29 cellular contexts compared by ENCODE assay signal in the genomic region with DNA sequence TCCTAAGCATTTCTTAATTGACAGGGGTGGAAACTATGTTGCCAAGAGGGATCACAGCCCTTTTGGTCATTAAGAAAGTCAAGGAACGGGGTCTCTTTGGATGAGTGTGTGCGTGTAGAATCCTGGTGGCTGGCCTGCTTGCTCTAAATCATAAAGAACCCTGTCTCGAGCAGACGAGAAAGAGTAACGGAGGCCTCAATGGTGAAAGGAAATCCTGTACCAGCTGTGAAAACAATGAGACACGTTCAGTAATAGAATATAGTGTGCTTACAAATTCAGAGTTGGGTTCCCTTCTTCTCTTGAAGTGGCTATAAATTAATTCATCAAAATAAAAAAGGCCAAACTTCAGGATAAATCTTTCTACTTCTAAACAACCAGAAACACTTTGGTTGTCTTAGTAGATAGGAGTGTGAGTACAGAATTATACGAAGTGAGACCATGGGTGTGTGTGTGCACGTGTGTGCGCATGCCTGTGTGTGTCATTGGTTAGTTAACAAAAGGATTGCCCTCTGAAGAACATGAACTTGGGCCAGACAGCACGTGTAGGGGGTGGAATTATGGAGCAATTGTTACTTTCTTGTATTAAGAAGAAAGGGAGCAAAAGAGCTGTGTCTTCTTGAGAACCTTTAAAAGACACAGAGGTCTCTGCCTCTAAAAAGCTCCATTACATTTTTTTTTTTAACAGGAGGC. TPM values are rescaled to one million over a fixed set of nuclear protein-coding genes. Genes with fewer than 3 reads are reported as not detected.
DNase-seq lines count a peak whose midpoint lies in the region; TF ChIP-seq lines count a peak whose summit lies in the region.
"Had no signal": no experiment of that assay in that cellular context is flagged by ENCODE, and none has a peak within 500 bp of the region (broad histone marks: within the 10 kb centered on the region; RNA-seq: fewer than 3 reads in every experiment).

No MANE protein-coding gene starts in this region.

- H3K4me3 ChIP-seq in MM.1S (ENCODE audit: low read length) (no peak overlapping the region), esophagus squamous epithelium (no peak overlapping the region)
- H3K4me3 ChIP-seq: ascending aorta, ovary, upper lobe of left lung had no signal

- no peaks in the 10 kb centered on the region for H3F3A ChIP-seq in MM.1S (ENCODE audit: insufficient read depth, low read length)

- no peak overlapping the region for H3K9ac ChIP-seq in MM.1S (ENCODE audit: low read length)

- peaks cover 7 to 10% of the 10 kb centered on the region in 2 donors for H3K4me1 Mint-ChIP-seq in immature natural killer cell
- H3K4me1 Mint-ChIP-seq: activated CD4-positive, alpha-beta T cell treated with anti-CD3 and anti-CD28 coated beads for 36 hours; CD14-positive monocyte; central memory CD8-positive, alpha-beta T cell; stimulated activated effector memory CD8-positive, alpha-beta T cell treated with anti-CD3 and anti-CD28 coated beads, Interleukin-12 subunit alpha, Interleukin-12 subunit beta, amount 100 ng/mL, for 72 hours had no signal

- intact Hi-C loops in esophagus squamous epithelium (cut with DNase I), result no loop called here

- 60 to 62% methylated on average over 10 of the region's 10 CpGs for WGBS in esophagus squamous epithelium, 2 donors

- H3K9me2 ChIP-seq in MM.1S (replicated peaks; ENCODE audit: insufficient read depth, low read length), result no peaks in the 10 kb centered on the region

- no peak for TF ChIP-seq CTCF in MM.1S (IDR thresholded peaks at IDR 0.05; ENCODE audit: low read length)
- TF ChIP-seq CTCF in esophagus squamous epithelium (IDR thresholded peaks at IDR 0.05), result no peak

- no peak overlapping the region for H2AFZ ChIP-seq in MM.1S (ENCODE audit: low read length)

- peaks cover 0 to 4% (median 0%) of the 10 kb centered on the region in 3 donors for H3K36me3 Mint-ChIP-seq in immature natural killer cell
- H3K36me3 Mint-ChIP-seq: CD14-positive monocyte; natural killer cell treated with Interleukin-12 subunit alpha and Interleukin-12 subunit beta and Interleukin-15 and Interleukin-18, amount 100 ng/mL, for 72 hours; stimulated activated effector memory CD8-positive, alpha-beta T cell treated with anti-CD3 and anti-CD28 coated beads, Interleukin-12 subunit alpha, Interleukin-12 subunit beta, amount 100 ng/mL, for 72 hours had no signal

- H3K79me2 ChIP-seq in MM.1S (ENCODE audit: low read length), result no peaks in the 10 kb centered on the region

- H3K4me1 ChIP-seq in MM.1S (ENCODE audit: low read length), result no peaks in the 10 kb centered on the region
- H3K4me1 ChIP-seq in esophagus squamous epithelium, result no peaks in the 10 kb centered on the region
- H3K4me1 ChIP-seq: upper lobe of left lung had no signal

- DNase-seq in NCI-H1092 treated with DMSO at 0.1 percent for 48 hours (lab: John Stamatoyannopoulos, UW) (peak; percentile 74), brain pericyte (ENCODE audit: low read depth, low spot score) (peak; percentile 47), immature natural killer cell (no peak), smooth muscle cell of the brain vasculature (ENCODE audit: low read depth, low spot score) (peak; percentile 50), MM.1S (no peak), HuH-7 (ENCODE audit: low spot score) (no peak), esophagus squamous epithelium (lab: John Stamatoyannopoulos, UW) (no peak)
- DNase-seq: activated CD4-positive, alpha-beta T cell treated with anti-CD3 and anti-CD28 coated beads for 36 hours; activated CD8-positive, alpha-beta memory T cell treated with anti-CD3 and anti-CD28 coated beads for 24 hours; activated effector memory CD4-positive, alpha-beta T cell treated with anti-CD3 and anti-CD28 coated beads, Interleukin-2, amount 50 U/mL, for 16 hours; activated naive CD8-positive, alpha-beta T cell treated with anti-CD3 and anti-CD28 coated beads, Interleukin-2, amount 10 ng/mL, durations not matched to agents 7 days and 5 days; activated T-cell treated with anti-CD3 and anti-CD28 coated beads, Interleukin-2, amount 50 U/mL, for 1 hour; Calu3; dorsolateral prefrontal cortex; EL; glutamatergic neuron; GOT3; kidney; NCI-H1048; NCI-H187; ovary; right cardiac atrium; stimulated activated CD4-positive, alpha-beta T cell treated with anti-CD3 and anti-CD28 coated beads, Interleukin-4, amount 100 ng/mL, for 24 hours; upper lobe of left lung had no signal

- no peaks in the 10 kb centered on the region for H4K20me1 ChIP-seq in MM.1S (ENCODE audit: insufficient read depth, low read length)

- peak overlapping the region in 3 of 5 donors; percentile 24 to 42 (median 26) for H3K4me3 Mint-ChIP-seq in immature natural killer cell
- H3K4me3 Mint-ChIP-seq: activated CD4-positive, alpha-beta T cell treated with anti-CD3 and anti-CD28 coated beads for 36 hours; activated naive CD8-positive, alpha-beta T cell treated with anti-CD3 and anti-CD28 coated beads, Interleukin-2, amount 10 ng/mL, durations not matched to agents 7 days and 5 days; CD14-positive monocyte; central memory CD8-positive, alpha-beta T cell; natural killer cell treated with Interleukin-12 subunit alpha and Interleukin-12 subunit beta and Interleukin-15 and Interleukin-18, amount 100 ng/mL, for 72 hours; stimulated activated effector memory CD8-positive, alpha-beta T cell treated with anti-CD3 and anti-CD28 coated beads, Interleukin-12 subunit alpha, Interleukin-12 subunit beta, amount 100 ng/mL, for 72 hours had no signal

- H3K27ac ChIP-seq in MM.1S (ENCODE audit: low read length) (no peak overlapping the region), esophagus squamous epithelium (no peak overlapping the region)
- H3K27ac ChIP-seq: ascending aorta, ovary, upper lobe of left lung had no signal

- H3K9me3 Mint-ChIP-seq in immature natural killer cell, result no peaks in the 10 kb centered on the region
- H3K9me3 Mint-ChIP-seq: activated naive CD8-positive, alpha-beta T cell treated with anti-CD3 and anti-CD28 coated beads, Interleukin-2, amount 10 ng/mL, durations not matched to agents 7 days and 5 days; central memory CD8-positive, alpha-beta T cell; natural killer cell treated with Interleukin-12 subunit alpha and Interleukin-12 subunit beta and Interleukin-15 and Interleukin-18, amount 100 ng/mL, for 72 hours; stimulated activated effector memory CD8-positive, alpha-beta T cell treated with anti-CD3 and anti-CD28 coated beads, Interleukin-12 subunit alpha, Interleukin-12 subunit beta, amount 100 ng/mL, for 72 hours had no signal

- TF ChIP-seq POLR2A in esophagus squamous epithelium (IDR thresholded peaks at IDR 0.05), result no peak

- peaks cover 0 to 3% (median 0%) of the 10 kb centered on the region in 3 donors for H3K27me3 Mint-ChIP-seq in immature natural killer cell (ENCODE audit: low read depth in 3 of 3)
- H3K27me3 Mint-ChIP-seq: activated CD4-positive, alpha-beta T cell treated with anti-CD3 and anti-CD28 coated beads for 36 hours; activated naive CD8-positive, alpha-beta T cell treated with anti-CD3 and anti-CD28 coated beads, Interleukin-2, amount 10 ng/mL, durations not matched to agents 7 days and 5 days; central memory CD8-positive, alpha-beta T cell; natural killer cell treated with Interleukin-12 subunit alpha and Interleukin-12 subunit beta and Interleukin-15 and Interleukin-18, amount 100 ng/mL, for 72 hours had no signal

- H3K27ac Mint-ChIP-seq in immature natural killer cell, result peak overlapping the region in 3 of 6 donors; percentile 3 to 71 (median 26)
- H3K27ac Mint-ChIP-seq: activated CD4-positive, alpha-beta T cell treated with anti-CD3 and anti-CD28 coated beads for 36 hours; activated naive CD8-positive, alpha-beta T cell treated with anti-CD3 and anti-CD28 coated beads, Interleukin-2, amount 10 ng/mL, durations not matched to agents 7 days and 5 days; CD14-positive monocyte; natural killer cell treated with Interleukin-12 subunit alpha and Interleukin-12 subunit beta and Interleukin-15 and Interleukin-18, amount 100 ng/mL, for 72 hours; stimulated activated effector memory CD8-positive, alpha-beta T cell treated with anti-CD3 and anti-CD28 coated beads, Interleukin-12 subunit alpha, Interleukin-12 subunit beta, amount 100 ng/mL, for 72 hours had no signal

- H3K27me3 ChIP-seq in MM.1S (replicated peaks; ENCODE audit: insufficient read depth, low read length), result no peaks in the 10 kb centered on the region
- no peaks in the 10 kb centered on the region for H3K27me3 ChIP-seq in esophagus squamous epithelium
- H3K27me3 ChIP-seq: ascending aorta, dorsolateral prefrontal cortex, ovary, upper lobe of left lung had no signal

- H3K36me3 ChIP-seq in MM.1S (replicated peaks; ENCODE audit: insufficient read depth, low read length) (no peaks in the 10 kb centered on the region), esophagus squamous epithelium (no peaks in the 10 kb centered on the region)
- H3K36me3 ChIP-seq: ascending aorta, ovary, upper lobe of left lung had no signal

- H3K9me3 ChIP-seq in MM.1S (replicated peaks; ENCODE audit: insufficient read depth, low read length) (no peaks in the 10 kb centered on the region), esophagus squamous epithelium (no peaks in the 10 kb centered on the region)
- H3K9me3 ChIP-seq: ascending aorta, ovary, upper lobe of left lung had no signal

- H3K4me2 ChIP-seq in MM.1S (ENCODE audit: low read depth, low read length), result no peak overlapping the region

RNA-seq across cellular contexts. Expression of a gene that starts 48.5 kb away (rescaled TPM):
- polyA plus RNA-seq in immature natural killer cell, result 10 to 100 TPM in 2 of 3 donors, 1 to 10 TPM in 1; 9.0 to 13.9 (median 12.3) TPM
- total RNA-seq in esophagus squamous epithelium, result 10 to 100 TPM; 20.9 to 31.1 (median 27.5) TPM

Comparison
In these comparisons a context has a peak if more than half of its experiments do, and no peak if none do; other contexts are left out.
1. DNase-seq: peak in NCI-H1092 treated with DMSO at 0.1 percent for 48 hours (single experiment), brain pericyte (single experiment) and smooth muscle cell of the brain vasculature (single experiment); none in immature natural killer cell (0 of 3), MM.1S (single experiment), HuH-7 (single experiment) and esophagus squamous epithelium (single experiment).